9 cellular contexts compared by ENCODE assay signal in genomic region chr5:72281764-72282499, GRCh38. TPM values are rescaled to one million over a fixed set of nuclear protein-coding genes. Genes with fewer than 3 reads are reported as not detected.
A peak's percentile ranks its signal among the peaks of the same experiment; 100 is the strongest.
DNase-seq lines count a peak whose midpoint lies in the region; ATAC-seq and TF ChIP-seq lines count a peak whose summit lies in the region.
"Had no signal": no experiment of that assay in that cellular context is flagged by ENCODE, and none has a peak within 500 bp of the region (broad histone marks: within the 10 kb centered on the region; RNA-seq: fewer than 3 reads in every experiment).

No MANE protein-coding gene starts in this region.

- ATAC-seq in left colon (no peak), HG03175 (IDR thresholded peaks at IDR 0.05; ENCODE audit: unreplicated experiment) (no peak)

- no peak for TF ChIP-seq POLR2A in erythroblast (IDR thresholded peaks at IDR 0.05; ENCODE audit: low read length)

- DNase-seq in ELR (ENCODE audit: low read depth) (peak; percentile 45), OCI-M1 (lab: John Stamatoyannopoulos, UW) (peak; percentile 92), erythroblast (lab: John Stamatoyannopoulos, UW) (peak; percentile 62 to 83), renal cortical epithelial cell (ENCODE audit: low read depth) (peak; percentile 66), left colon (no peak)
- DNase-seq in activated CD4-positive, alpha-beta T cell treated with anti-CD3 and anti-CD28 coated beads for 48 hours: no peak
- DNase-seq in stimulated activated CD4-positive, alpha-beta T cell treated with anti-CD3 and anti-CD28 coated beads, Interleukin-4, amount 100 ng/mL, for 24 hours: no peak
- DNase-seq: activated CD8-positive, alpha-beta memory T cell treated with anti-CD3 and anti-CD28 coated beads for 24 hours had no signal

- intact Hi-C loops in left colon (cut with DNase I, micrococcal nuclease): no loop called here

RNA-seq across cellular contexts. Expression of gene MRPS27, which starts 38.1 kb away (rescaled TPM):
- total RNA-seq in renal cortical epithelial cell (58.2 and 92.7 TPM in 2 replicates), left colon (10 to 100 TPM; 35.6 to 40.6 TPM)

RNA-seq across cellular contexts. Expression of gene PTCD2, which starts 38.2 kb away (rescaled TPM):
- 6.9 and 9.4 TPM in 2 replicates for total RNA-seq in renal cortical epithelial cell
- total RNA-seq in left colon: 1 to 10 TPM; 4.3 to 5.7 TPM

Comparison
In these comparisons a context has a peak if more than half of its experiments do, and no peak if none do; other contexts are left out.
1. DNase-seq: peak in ELR (single experiment), OCI-M1 (single experiment), erythroblast (2 of 2) and renal cortical epithelial cell (single experiment); none in activated CD4-positive, alpha-beta T cell treated with anti-CD3 and anti-CD28 coated beads for 48 hours (single experiment), left colon (0 of 2) and stimulated activated CD4-positive, alpha-beta T cell treated with anti-CD3 and anti-CD28 coated beads, Interleukin-4, amount 100 ng/mL, for 24 hours (single experiment).